ENCODE assay signal across 8 cellular contexts in genomic region chr9:127423934-127424668, GRCh38. TPM values are rescaled to one million over a fixed set of nuclear protein-coding genes. Genes with fewer than 3 reads are reported as not detected.
DNase-seq lines count a peak whose midpoint lies in the region; ATAC-seq and TF ChIP-seq lines count a peak whose summit lies in the region.

TSS of gene ZNF79 (plus strand) at chr9:127424382. CDS start at chr9:127424788, 406 bp downstream.

- H3K9ac ChIP-seq in KMS-11 (peak within 1 kb of the TSS; percentile 75), mucosa of rectum (ENCODE audit: low read depth in 1 of 2, low read length in 2 of 2) (peak within 1 kb of the TSS; percentile 86 to 89)

- H4K20me1 ChIP-seq in KMS-11 (ENCODE audit: insufficient read depth) = no peaks in the 10 kb centered on the region

- H3K4me3 ChIP-seq in KMS-11 (IDR thresholded peaks at IDR 0.05; ENCODE audit: insufficient read depth, low read depth, low read length) (peak within 1 kb of the TSS; percentile 73), esophagus (ENCODE audit: low read depth in 1 of 2, low read length in 2 of 2) (peak within 1 kb of the TSS; percentile 70 to 89), mucosa of rectum (ENCODE audit: low read length in 2 of 2) (peak within 1 kb of the TSS; percentile 84)

- peaks cover 35% of the 10 kb centered on the region for H3K79me2 ChIP-seq in KMS-11 (ENCODE audit: insufficient read depth, low read depth)

- H3K4me2 ChIP-seq in KMS-11 = peak within 1 kb of the TSS; percentile 76

- ATAC-seq in GM21786 (IDR thresholded peaks at IDR 0.05; ENCODE audit: unreplicated experiment) = peak; percentile 83

- H3K27ac ChIP-seq in KMS-11 (peak within 1 kb of the TSS; percentile 41), esophagus (ENCODE audit: low read depth in 2 of 2, low read length in 1 of 2) (peak within 1 kb of the TSS; percentile 93 to 96), mucosa of rectum (ENCODE audit: low read depth in 2 of 2, low read length in 2 of 2) (peak within 1 kb of the TSS; percentile 83 to 87)

- H3K27me3 ChIP-seq in KMS-11 (ENCODE audit: insufficient read depth, low read depth) (no peaks in the 10 kb centered on the region), esophagus (ENCODE audit: control insufficient read depth in 1 of 2, insufficient read depth in 2 of 2, low read length in 2 of 2) (no peaks in the 10 kb centered on the region), mucosa of rectum (ENCODE audit: control insufficient read depth in 2 of 2, insufficient read depth in 2 of 2, low read length in 2 of 2) (no peaks in the 10 kb centered on the region)

- peak; percentile 90 for DNase-seq in DMS79 (lab: John Stamatoyannopoulos, UW)
- DNase-seq in activated T-cell treated with anti-CD3 and anti-CD28 coated beads, Interleukin-2, amount 50 U/mL, for 1 hour = peak; percentile 91
- DNase-seq in stimulated activated CD8-positive, alpha-beta memory T cell treated with anti-CD3 and anti-CD28 coated beads, Interleukin-4, amount 100 ng/mL, for 24 hours (ENCODE audit: low read depth) = peak; percentile 90

- peaks cover 36% of the 10 kb centered on the region for H3K4me1 ChIP-seq in KMS-11 (ENCODE audit: low read depth, poor library complexity, severe bottlenecking)
- H3K4me1 ChIP-seq in esophagus (ENCODE audit: control insufficient read depth in 2 of 2, insufficient read depth in 2 of 2, low read length in 1 of 2) = peaks cover 0 to 8% of the 10 kb centered on the region in 2 donors
- peaks cover 21 to 26% of the 10 kb centered on the region in 2 donors for H3K4me1 ChIP-seq in mucosa of rectum (ENCODE audit: control insufficient read depth in 2 of 2, insufficient read depth in 2 of 2, low read length in 2 of 2)

- 0 out of 2 replicates have a peak, but pooled peaks have one; percentile 5 for TF ChIP-seq CTCF in KMS-11 (conservative IDR thresholded peaks at IDR 0.05; ENCODE audit: low read depth, low read length)

- H3K9me3 ChIP-seq in esophagus (ENCODE audit: control insufficient read depth in 2 of 2, insufficient read depth in 1 of 2, low read depth in 1 of 2, low read length in 1 of 2) (no peaks in the 10 kb centered on the region), mucosa of rectum (ENCODE audit: control insufficient read depth in 2 of 2, low read length in 2 of 2) (no peaks in the 10 kb centered on the region)

- WGBS in esophagus, 2 donors = 0% methylated on average over 54 of the region's 54 CpGs

- H3K36me3 ChIP-seq in KMS-11 (ENCODE audit: insufficient read depth) (no peaks in the 10 kb centered on the region), esophagus (ENCODE audit: control insufficient read depth in 2 of 2, insufficient read depth in 2 of 2, low read length in 1 of 2) (peaks cover 0 to 3% of the 10 kb centered on the region in 2 donors), mucosa of rectum (ENCODE audit: control insufficient read depth in 2 of 2, insufficient read depth in 2 of 2, low read length in 2 of 2) (peaks cover 4% of the 10 kb centered on the region in 2 donors)

- peak within 1 kb of the TSS; percentile 85 for H2AFZ ChIP-seq in KMS-11 (ENCODE audit: low read depth)

TF ChIP-seq in PFSK-1, 5 proteins besides CTCF, POLR2A, EP300 and RAD21:
- TF ChIP-seq TAF1 (IDR thresholded peaks at IDR 0.05; ENCODE audit: borderline replicate concordance, insufficient read depth, low read length) = peak; percentile 61; the same call in 1 of the 2 replicates
- TF ChIP-seq POLR2AphosphoS5 (IDR thresholded peaks at IDR 0.05; ENCODE audit: low read depth, low read length) = peak; percentile 75
- TF ChIP-seq SIN3A (IDR thresholded peaks at IDR 0.05; ENCODE audit: borderline replicate concordance, insufficient read depth, low read length) = peak; percentile 64; the same call in 1 of the 2 replicates
- no peak for TF ChIP-seq FOXP2 (optimal IDR thresholded peaks at IDR 0.05; ENCODE audit: borderline replicate concordance, extremely low read depth, extremely low read length, insufficient read depth)
- peak; percentile 73 to 84 for TF ChIP-seq REST (IDR thresholded peaks at IDR 0.05; ENCODE audit: insufficient read depth in 1 of 2, low read depth in 2 of 2, low read length in 2 of 2)

RNA-seq across cellular contexts. Expression of gene ZNF79, which starts in this region (rescaled TPM):
- 6.7 TPM for polyA plus RNA-seq in PFSK-1 (2012; ENCODE audit: insufficient read length, low read depth)
- polyA plus RNA-seq in esophagus = 1 to 10 TPM; 2.3 to 2.5 TPM

Comparison
In these comparisons a context has a peak if more than half of its experiments do, and no peak if none do; other contexts are left out.
1. Peak in every context shown above with its lines: DNase-seq, ATAC-seq, H3K4me3 ChIP-seq and H3K27ac ChIP-seq.
2. H3K27ac ChIP-seq: peak in every context shown above with its lines; median percentile 94 in esophagus; 85 in mucosa of rectum; 41 in KMS-11.